ENCODE assay signal across 1 cellular context in the genomic region with DNA sequence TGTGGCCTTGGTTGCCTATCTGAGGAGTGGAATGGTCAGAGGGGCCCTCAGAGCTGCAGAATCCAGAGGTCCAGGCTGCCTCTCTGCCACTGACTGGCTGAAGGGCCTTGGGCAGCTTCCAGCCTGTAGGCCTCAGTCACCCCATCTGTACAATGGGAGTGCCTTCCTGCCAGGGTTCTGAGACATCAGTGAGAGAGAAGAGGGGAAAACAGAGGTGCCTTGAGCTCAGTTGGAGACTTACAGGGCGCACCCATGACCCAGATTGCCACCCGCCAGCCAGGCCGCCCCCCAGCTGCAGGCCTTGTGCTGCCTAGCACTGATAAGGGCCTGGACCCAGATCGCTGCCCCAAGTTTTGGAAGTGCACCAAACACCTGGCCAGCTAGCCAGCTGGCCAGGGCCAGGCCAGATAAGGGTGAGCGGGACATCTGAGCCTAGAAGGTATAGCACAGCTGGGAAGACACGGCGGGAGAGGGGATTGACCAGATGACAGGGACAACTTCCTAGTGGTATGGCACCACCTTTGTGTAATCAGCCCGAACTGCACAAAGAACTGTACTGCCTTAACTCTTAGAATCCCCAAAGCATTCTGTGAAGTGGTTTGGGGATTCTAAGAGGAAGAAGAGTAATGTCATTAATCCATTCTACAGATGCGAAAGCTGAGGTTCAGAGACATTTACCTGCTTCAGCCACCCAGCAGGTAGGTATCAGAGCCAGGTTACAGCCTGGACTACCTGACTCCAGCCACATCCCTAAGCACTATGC.
TF ChIP-seq lines count a peak whose summit lies in the region.

No MANE protein-coding gene starts in this region.

TF ChIP-seq in K562, 482 proteins besides CTCF, POLR2A, EP300 and RAD21 (continued from another document):
- TF ChIP-seq, protein P1, sequence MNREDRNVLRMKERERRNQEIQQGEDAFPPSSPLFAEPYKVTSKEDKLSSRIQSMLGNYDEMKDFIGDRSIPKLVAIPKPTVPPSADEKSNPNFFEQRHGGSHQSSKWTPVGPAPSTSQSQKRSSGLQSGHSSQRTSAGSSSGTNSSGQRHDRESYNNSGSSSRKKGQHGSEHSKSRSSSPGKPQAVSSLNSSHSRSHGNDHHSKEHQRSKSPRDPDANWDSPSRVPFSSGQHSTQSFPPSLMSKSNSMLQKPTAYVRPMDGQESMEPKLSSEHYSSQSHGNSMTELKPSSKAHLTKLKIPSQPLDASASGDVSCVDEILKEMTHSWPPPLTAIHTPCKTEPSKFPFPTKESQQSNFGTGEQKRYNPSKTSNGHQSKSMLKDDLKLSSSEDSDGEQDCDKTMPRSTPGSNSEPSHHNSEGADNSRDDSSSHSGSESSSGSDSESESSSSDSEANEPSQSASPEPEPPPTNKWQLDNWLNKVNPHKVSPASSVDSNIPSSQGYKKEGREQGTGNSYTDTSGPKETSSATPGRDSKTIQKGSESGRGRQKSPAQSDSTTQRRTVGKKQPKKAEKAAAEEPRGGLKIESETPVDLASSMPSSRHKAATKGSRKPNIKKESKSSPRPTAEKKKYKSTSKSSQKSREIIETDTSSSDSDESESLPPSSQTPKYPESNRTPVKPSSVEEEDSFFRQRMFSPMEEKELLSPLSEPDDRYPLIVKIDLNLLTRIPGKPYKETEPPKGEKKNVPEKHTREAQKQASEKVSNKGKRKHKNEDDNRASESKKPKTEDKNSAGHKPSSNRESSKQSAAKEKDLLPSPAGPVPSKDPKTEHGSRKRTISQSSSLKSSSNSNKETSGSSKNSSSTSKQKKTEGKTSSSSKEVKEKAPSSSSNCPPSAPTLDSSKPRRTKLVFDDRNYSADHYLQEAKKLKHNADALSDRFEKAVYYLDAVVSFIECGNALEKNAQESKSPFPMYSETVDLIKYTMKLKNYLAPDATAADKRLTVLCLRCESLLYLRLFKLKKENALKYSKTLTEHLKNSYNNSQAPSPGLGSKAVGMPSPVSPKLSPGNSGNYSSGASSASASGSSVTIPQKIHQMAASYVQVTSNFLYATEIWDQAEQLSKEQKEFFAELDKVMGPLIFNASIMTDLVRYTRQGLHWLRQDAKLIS (CRISPR knock-in tag; IDR thresholded peaks at IDR 0.05): peak; percentile 60; the same call in 1 of the 2 replicates
- TF ChIP-seq SMC3 (conservative IDR thresholded peaks at IDR 0.05; ENCODE audit: insufficient read depth, low read depth, low read length) (0 out of 2 replicates have a peak, but pooled peaks have one; percentile 16), KAT2B (IDR thresholded peaks at IDR 0.05; ENCODE audit: low read depth, low read length) (no peak), CBFB (CRISPR knock-in tag; IDR thresholded peaks at IDR 0.05) (peak; percentile 81; the same call in 1 of the 2 replicates), ZNF561 (CRISPR knock-in tag; conservative IDR thresholded peaks at IDR 0.05) (no peak), MECOM (CRISPR knock-in tag; IDR thresholded peaks at IDR 0.05) (peak; percentile 73), ZNF311 (CRISPR knock-in tag; IDR thresholded peaks at IDR 0.05) (no peak), CSDE1 (IDR thresholded peaks at IDR 0.05) (no peak), MTA3 (IDR thresholded peaks at IDR 0.05; ENCODE audit: borderline replicate concordance) (peak; percentile 90), ZNF3 (CRISPR knock-in tag; IDR thresholded peaks at IDR 0.05) (no peak), HIVEP1 (CRISPR knock-in tag; IDR thresholded peaks at IDR 0.05) (no peak), TAF1 (IDR thresholded peaks at IDR 0.05; ENCODE audit: control insufficient read depth, extremely low read depth, insufficient read depth, low read length, severe bottlenecking) (peak; percentile 77), ZNF583 (CRISPR knock-in tag; IDR thresholded peaks at IDR 0.05) (peak; percentile 89; the same call in 1 of the 2 replicates), MAZ (CRISPR knock-in tag; conservative IDR thresholded peaks at IDR 0.05 in 1 of 2, IDR thresholded peaks at IDR 0.05 in 1 of 2) (peak; percentile 60 to 91), ZNF785 (CRISPR knock-in tag; IDR thresholded peaks at IDR 0.05) (no peak), ZNF717 (CRISPR knock-in tag; IDR thresholded peaks at IDR 0.05) (no peak), ESRRA (IDR thresholded peaks at IDR 0.05; ENCODE audit: borderline replicate concordance, low read depth) (peak; percentile 59; the same call in 1 of the 2 replicates), HNRNPL (IDR thresholded peaks at IDR 0.05; ENCODE audit: low read depth, low read length) (0 out of 2 replicates have a peak, but pooled peaks have one; percentile 40), L3MBTL2 (IDR thresholded peaks at IDR 0.05) (peak; percentile 34; the same call in 1 of the 2 replicates), DMBX1 (CRISPR knock-in tag; IDR thresholded peaks at IDR 0.05; ENCODE audit: borderline replicate concordance) (peak; percentile 99), TEAD1 (CRISPR knock-in tag; IDR thresholded peaks at IDR 0.05) (peak in 1 of 2 experiments; percentile 81; a peak in 1 of 4 replicates), RAD51 (IDR thresholded peaks at IDR 0.05; ENCODE audit: borderline replicate concordance, low read depth) (peak; percentile 63; the same call in 1 of the 2 replicates), SIN3A (IDR thresholded peaks at IDR 0.05; ENCODE audit: borderline replicate concordance in 2 of 2, control insufficient read depth in 1 of 2, low read depth in 2 of 2, low read length in 2 of 2) (peak in 1 of 2 experiments; percentile 64; a peak in 1 of 4 replicates), ETV6 (IDR thresholded peaks at IDR 0.05; ENCODE audit: borderline replicate concordance in 1 of 2, low read depth in 2 of 2, low read length in 1 of 2) (no peak), ETV6 (CRISPR knock-in tag; IDR thresholded peaks at IDR 0.05; ENCODE audit: borderline replicate concordance) (no peak), HNRNPLL (IDR thresholded peaks at IDR 0.05; ENCODE audit: low read depth, low read length, poor library complexity, severe bottlenecking) (peak; percentile 25), ZNF76 (CRISPR knock-in tag; IDR thresholded peaks at IDR 0.05; ENCODE audit: borderline replicate concordance) (no peak)
- TF ChIP-seq, protein P2, sequence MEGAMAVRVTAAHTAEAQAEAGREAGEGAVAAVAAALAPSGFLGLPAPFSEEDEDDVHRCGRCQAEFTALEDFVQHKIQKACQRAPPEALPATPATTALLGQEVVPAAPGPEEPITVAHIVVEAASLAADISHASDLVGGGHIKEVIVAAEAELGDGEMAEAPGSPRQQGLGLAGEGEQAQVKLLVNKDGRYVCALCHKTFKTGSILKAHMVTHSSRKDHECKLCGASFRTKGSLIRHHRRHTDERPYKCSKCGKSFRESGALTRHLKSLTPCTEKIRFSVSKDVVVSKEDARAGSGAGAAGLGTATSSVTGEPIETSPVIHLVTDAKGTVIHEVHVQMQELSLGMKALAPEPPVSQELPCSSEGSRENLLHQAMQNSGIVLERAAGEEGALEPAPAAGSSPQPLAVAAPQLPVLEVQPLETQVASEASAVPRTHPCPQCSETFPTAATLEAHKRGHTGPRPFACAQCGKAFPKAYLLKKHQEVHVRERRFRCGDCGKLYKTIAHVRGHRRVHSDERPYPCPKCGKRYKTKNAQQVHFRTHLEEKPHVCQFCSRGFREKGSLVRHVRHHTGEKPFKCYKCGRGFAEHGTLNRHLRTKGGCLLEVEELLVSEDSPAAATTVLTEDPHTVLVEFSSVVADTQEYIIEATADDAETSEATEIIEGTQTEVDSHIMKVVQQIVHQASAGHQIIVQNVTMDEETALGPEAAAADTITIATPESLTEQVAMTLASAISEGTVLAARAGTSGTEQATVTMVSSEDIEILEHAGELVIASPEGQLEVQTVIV (CRISPR knock-in tag; IDR thresholded peaks at IDR 0.05; ENCODE audit: borderline replicate concordance): no peak
- TF ChIP-seq, protein P3, sequence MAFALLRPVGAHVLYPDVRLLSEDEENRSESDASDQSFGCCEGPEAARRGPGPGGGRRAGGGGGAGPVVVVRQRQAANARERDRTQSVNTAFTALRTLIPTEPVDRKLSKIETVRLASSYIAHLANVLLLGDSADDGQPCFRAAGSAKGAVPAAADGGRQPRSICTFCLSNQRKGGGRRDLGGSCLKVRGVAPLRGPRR (CRISPR knock-in tag; IDR thresholded peaks at IDR 0.05): no peak
- TF ChIP-seq, protein P4, sequence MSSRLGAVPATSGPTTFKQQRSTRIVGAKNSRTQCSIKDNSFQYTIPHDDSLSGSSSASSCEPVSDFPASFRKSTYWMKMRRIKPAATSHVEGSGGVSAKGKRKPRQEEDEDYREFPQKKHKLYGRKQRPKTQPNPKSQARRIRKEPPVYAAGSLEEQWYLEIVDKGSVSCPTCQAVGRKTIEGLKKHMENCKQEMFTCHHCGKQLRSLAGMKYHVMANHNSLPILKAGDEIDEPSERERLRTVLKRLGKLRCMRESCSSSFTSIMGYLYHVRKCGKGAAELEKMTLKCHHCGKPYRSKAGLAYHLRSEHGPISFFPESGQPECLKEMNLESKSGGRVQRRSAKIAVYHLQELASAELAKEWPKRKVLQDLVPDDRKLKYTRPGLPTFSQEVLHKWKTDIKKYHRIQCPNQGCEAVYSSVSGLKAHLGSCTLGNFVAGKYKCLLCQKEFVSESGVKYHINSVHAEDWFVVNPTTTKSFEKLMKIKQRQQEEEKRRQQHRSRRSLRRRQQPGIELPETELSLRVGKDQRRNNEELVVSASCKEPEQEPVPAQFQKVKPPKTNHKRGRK (tag; IDR thresholded peaks at IDR 0.05): no peak
- TF ChIP-seq, protein P5, sequence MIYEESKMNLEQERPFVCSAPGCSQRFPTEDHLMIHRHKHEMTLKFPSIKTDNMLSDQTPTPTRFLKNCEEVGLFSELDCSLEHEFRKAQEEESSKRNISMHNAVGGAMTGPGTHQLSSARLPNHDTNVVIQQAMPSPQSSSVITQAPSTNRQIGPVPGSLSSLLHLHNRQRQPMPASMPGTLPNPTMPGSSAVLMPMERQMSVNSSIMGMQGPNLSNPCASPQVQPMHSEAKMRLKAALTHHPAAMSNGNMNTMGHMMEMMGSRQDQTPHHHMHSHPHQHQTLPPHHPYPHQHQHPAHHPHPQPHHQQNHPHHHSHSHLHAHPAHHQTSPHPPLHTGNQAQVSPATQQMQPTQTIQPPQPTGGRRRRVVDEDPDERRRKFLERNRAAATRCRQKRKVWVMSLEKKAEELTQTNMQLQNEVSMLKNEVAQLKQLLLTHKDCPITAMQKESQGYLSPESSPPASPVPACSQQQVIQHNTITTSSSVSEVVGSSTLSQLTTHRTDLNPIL (CRISPR knock-in tag; IDR thresholded peaks at IDR 0.05): no peak
